Comparison of ENCODE assay signal across 31 cellular contexts in genomic region chr1:21799730-21800129, GRCh38. TPM values are rescaled to one million over a fixed set of nuclear protein-coding genes. Genes with fewer than 3 reads are reported as not detected.
"Had no signal": no experiment of that assay in that cellular context is flagged by ENCODE, and none has a peak within 500 bp of the region (broad histone marks: within the 10 kb centered on the region; RNA-seq: fewer than 3 reads in every experiment).

No MANE protein-coding gene starts in this region.

- H3K4me3 ChIP-seq: adrenal gland, body of pancreas, esophagus muscularis mucosa, gastrocnemius medialis had no signal

- H3K9me3 ChIP-seq: body of pancreas, esophagus muscularis mucosa, gastrocnemius medialis had no signal

- H3K36me3 ChIP-seq: adrenal gland, esophagus muscularis mucosa, gastrocnemius medialis, WERI-Rb-1 had no signal

- H3K27ac ChIP-seq: adrenal gland, body of pancreas, esophagus muscularis mucosa, foreskin keratinocyte, gastrocnemius medialis, WERI-Rb-1 had no signal

- ATAC-seq: activated CD4-positive, CD25-positive, alpha-beta regulatory T cell treated with anti-CD3 and anti-CD28 coated beads, Interleukin-2, amount 50 U/mL, for 24 hours; activated CD8-positive, alpha-beta T cell treated with anti-CD3 and anti-CD28 coated beads for 36 hours; activated naive CD8-positive, alpha-beta T cell treated with anti-CD3 and anti-CD28 coated beads, Interleukin-2, amount 50 U/mL, for 24 hours; activated T-cell treated with anti-CD3 and anti-CD28 coated beads, Interleukin-2, amount 50 U/mL, for 4 hours; activated T-helper 17 cell treated with anti-CD3 and anti-CD28 coated beads, Interleukin-2, amount 50 U/mL, for 72 hours; body of pancreas; effector memory CD8-positive, alpha-beta T cell; foreskin keratinocyte; gastrocnemius medialis; T-helper 17 cell had no signal

- H3K4me1 ChIP-seq: body of pancreas, esophagus muscularis mucosa, foreskin keratinocyte, gastrocnemius medialis had no signal

- DNase-seq: activated B cell treated with CpG ODN at 0.5 μM for 24 hours; activated CD4-positive, alpha-beta T cell treated with anti-CD3 and anti-CD28 coated beads for 48 hours; activated CD4-positive, alpha-beta T cell treated with anti-CD3 and anti-CD28 coated beads, Interleukin-2, amount 50 U/mL, for 1 hour; activated CD4-positive, alpha-beta T cell treated with anti-CD3 and anti-CD28 coated beads, Interleukin-2, amount 50 U/mL, for 48 hours; activated CD8-positive, alpha-beta memory T cell treated with anti-CD3 and anti-CD28 coated beads for 24 hours; activated CD8-positive, alpha-beta T cell treated with anti-CD3 and anti-CD28 coated beads for 36 hours; activated effector memory CD4-positive, alpha-beta T cell treated with Interleukin-2 at 50 U/mL for 16 hours; activated naive CD4-positive, alpha-beta T cell treated with anti-CD3 and anti-CD28 coated beads for 36 hours; activated naive CD8-positive, alpha-beta T cell treated with anti-CD3 and anti-CD28 coated beads for 36 hours; activated naive CD8-positive, alpha-beta T cell treated with anti-CD3 and anti-CD28 coated beads, Interleukin-2, amount 50 U/mL, for 24 hours; activated T-cell treated with anti-CD3 and anti-CD28 coated beads, Interleukin-2, amount 50 U/mL, for 4 hours; adrenal gland; amygdala; aorta; body of pancreas; caudate nucleus; cortex of kidney; dermis blood vessel endothelial cell; effector CD4-positive, alpha-beta T cell; effector memory CD8-positive, alpha-beta T cell; erythroblast; foreskin keratinocyte; gastrocnemius medialis; glutamatergic neuron; T-helper 1 cell; T-helper 17 cell; T1000; WERI-Rb-1 had no signal

- H3K27me3 ChIP-seq: adrenal gland, body of pancreas, esophagus muscularis mucosa, foreskin keratinocyte, gastrocnemius medialis had no signal

RNA-seq across cellular contexts. Expression of gene LDLRAD2, which starts 12.3 kb away (rescaled TPM):
- total RNA-seq: activated naive CD4-positive, alpha-beta T cell treated with anti-CD3 and anti-CD28 coated beads for 36 hours; activated T-helper 17 cell treated with anti-CD3 and anti-CD28 coated beads, Interleukin-2, amount 50 U/mL, for 72 hours; esophagus muscularis mucosa; foreskin keratinocyte; gastrocnemius medialis; T-helper 17 cell had no signal
